ENCODE assay signal across 29 cellular contexts in the genomic region with DNA sequence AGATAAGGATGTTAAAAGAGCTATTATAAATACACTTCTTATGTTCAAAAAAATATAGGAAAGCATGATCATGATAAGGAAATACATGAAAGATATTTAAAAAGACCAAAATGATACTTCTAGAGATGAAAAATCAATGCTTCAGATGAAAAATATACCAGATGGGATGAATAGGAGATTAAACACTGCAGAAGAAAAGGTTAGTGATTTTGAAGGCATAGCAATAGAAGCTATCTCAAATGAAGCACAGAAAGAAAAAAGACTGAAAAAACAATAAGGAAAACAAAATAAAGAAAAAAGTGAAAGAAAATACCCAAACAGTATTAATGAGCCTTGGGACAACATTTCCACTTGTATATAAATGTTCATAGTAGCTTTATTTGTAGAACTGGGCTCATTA.
"Had no signal": no experiment of that assay in that cellular context is flagged by ENCODE, and none has a peak within 500 bp of the region (broad histone marks: within the 10 kb centered on the region; RNA-seq: fewer than 3 reads in every experiment).

No MANE protein-coding gene starts in this region.

- H3K36me3 Mint-ChIP-seq: stimulated activated effector memory CD8-positive, alpha-beta T cell treated with anti-CD3 and anti-CD28 coated beads, Interleukin-12 subunit alpha, Interleukin-12 subunit beta, amount 100 ng/mL, for 72 hours; stimulated activated memory B cell treated with anti-CD40 and anti-IgM and Interleukin-4, amounts not matched to agents 10 μg/mL and 1 μg/mL and 100 μg/mL, for 72 hours; stimulated activated naive B cell treated with anti-CD40 and anti-IgM and Interleukin-4, amounts not matched to agents 10 μg/mL and 1 μg/mL and 100 μg/mL, for 72 hours; type B pancreatic cell had no signal

- H3K4me3 ChIP-seq: stomach, suprapubic skin, testis, thoracic aorta, thyroid gland, tibial artery, tibial nerve, transverse colon, upper lobe of left lung, upper lobe of right lung, uterus, vagina had no signal

- ATAC-seq: stimulated activated effector memory CD8-positive, alpha-beta T cell treated with anti-CD3 and anti-CD28 coated beads, Interleukin-12 subunit alpha, Interleukin-12 subunit beta, amount 100 ng/mL, for 72 hours; stimulated activated memory B cell treated with anti-CD40 and anti-IgM and Interleukin-4, amounts not matched to agents 10 μg/mL and 1 μg/mL and 100 μg/mL, for 72 hours; stimulated activated naive B cell treated with anti-CD40 and anti-IgM and Interleukin-4, amounts not matched to agents 10 μg/mL and 1 μg/mL and 100 μg/mL, for 72 hours; stimulated activated naive CD8-positive, alpha-beta T cell treated with anti-CD3 and anti-CD28 coated beads, Interleukin-15, amount 100 ng/mL, for 72 hours; stimulated activated naive CD8-positive, alpha-beta T cell treated with anti-CD3 and anti-CD28 coated beads, Interleukin-15, Interleukin-2, amounts not matched to agents 100 U/mL and 50 U/mL, for 24 hours; upper lobe of right lung had no signal

- H3K4me3 Mint-ChIP-seq: stimulated activated effector memory CD8-positive, alpha-beta T cell treated with anti-CD3 and anti-CD28 coated beads, Interleukin-12 subunit alpha, Interleukin-12 subunit beta, amount 100 ng/mL, for 72 hours; stimulated activated memory B cell treated with anti-CD40 and anti-IgM and Interleukin-4, amounts not matched to agents 10 μg/mL and 1 μg/mL and 100 μg/mL, for 72 hours; stimulated activated naive B cell treated with anti-CD40 and anti-IgM and Interleukin-4, amounts not matched to agents 10 μg/mL and 1 μg/mL and 100 μg/mL, for 72 hours; stimulated activated naive CD8-positive, alpha-beta T cell treated with anti-CD3 and anti-CD28 coated beads, Interleukin-15, amount 100 ng/mL, for 72 hours; stimulated activated naive CD8-positive, alpha-beta T cell treated with anti-CD3 and anti-CD28 coated beads, Interleukin-15, Interleukin-2, amounts not matched to agents 100 ng/mL and 50 ng/mL, for 24 hours; type B pancreatic cell had no signal

- H3K27ac ChIP-seq: stomach, suprapubic skin, testis, thoracic aorta, thyroid gland, tibial artery, tibial nerve, transverse colon, upper lobe of left lung, upper lobe of right lung, uterus, vagina had no signal

- H3K9me3 ChIP-seq: suprapubic skin, testis, thoracic aorta, thyroid gland, upper lobe of left lung, upper lobe of right lung, uterus, vagina had no signal

- H3K36me3 ChIP-seq: stomach, suprapubic skin, thoracic aorta, thyroid gland, tibial artery, tibial nerve, transverse colon, upper lobe of left lung, upper lobe of right lung, uterus, vagina had no signal

- H3K4me1 Mint-ChIP-seq: stimulated activated effector memory CD8-positive, alpha-beta T cell treated with anti-CD3 and anti-CD28 coated beads, Interleukin-12 subunit alpha, Interleukin-12 subunit beta, amount 100 ng/mL, for 72 hours; stimulated activated memory B cell treated with anti-CD40 and anti-IgM and Interleukin-4, amounts not matched to agents 10 μg/mL and 1 μg/mL and 100 μg/mL, for 72 hours; stimulated activated naive B cell treated with anti-CD40 and anti-IgM and Interleukin-4, amounts not matched to agents 10 μg/mL and 1 μg/mL and 100 μg/mL, for 72 hours; stimulated activated naive CD8-positive, alpha-beta T cell treated with anti-CD3 and anti-CD28 coated beads, Interleukin-15, amount 100 ng/mL, for 72 hours had no signal

- FAIRE-seq: urothelium cell line had no signal

- H3K27me3 Mint-ChIP-seq: stimulated activated memory B cell treated with anti-CD40 and anti-IgM and Interleukin-4, amounts not matched to agents 10 μg/mL and 1 μg/mL and 100 μg/mL, for 72 hours; stimulated activated naive B cell treated with anti-CD40 and anti-IgM and Interleukin-4, amounts not matched to agents 10 μg/mL and 1 μg/mL and 100 μg/mL, for 72 hours; stimulated activated naive CD8-positive, alpha-beta T cell treated with anti-CD3 and anti-CD28 coated beads, Interleukin-15, amount 100 ng/mL, for 72 hours; stimulated activated naive CD8-positive, alpha-beta T cell treated with anti-CD3 and anti-CD28 coated beads, Interleukin-15, Interleukin-2, amounts not matched to agents 100 ng/mL and 50 ng/mL, for 24 hours; type B pancreatic cell had no signal

- H3K4me1 ChIP-seq: stomach, suprapubic skin, testis, tibial artery, tibial nerve, transverse colon, upper lobe of left lung, upper lobe of right lung, uterus, vagina had no signal

- DNase-seq: stimulated activated CD4-positive, alpha-beta T cell treated with anti-CD3 and anti-CD28 coated beads, Interleukin-2, amount 100 ng/mL, for 48 hours; stimulated activated CD4-positive, alpha-beta T cell treated with anti-CD3 and anti-CD28 coated beads, Interleukin-4, amount 100 ng/mL, for 1 hour; stimulated activated CD4-positive, alpha-beta T cell treated with anti-CD3 and anti-CD28 coated beads, Interleukin-4, amount 100 ng/mL, for 24 hours; stimulated activated CD4-positive, alpha-beta T cell treated with anti-CD3 and anti-CD28 coated beads, Interleukin-4, amount 100 ng/mL, for 4 hours; stimulated activated CD8-positive, alpha-beta memory T cell treated with anti-CD3 and anti-CD28 coated beads, Interleukin-4, amount 100 ng/mL, for 48 hours; stimulated activated naive B cell treated with anti-CD40 and anti-IgM and Interleukin-4, amounts not matched to agents 10 μg/mL and 1 μg/mL and 100 μg/mL, for 72 hours; stimulated activated naive CD4-positive, alpha-beta T cell; stimulated activated naive CD4-positive, alpha-beta T cell treated with Interleukin-2 at 50 U/mL for 16 hours; stimulated activated naive CD8-positive, alpha-beta T cell treated with anti-CD3 and anti-CD28 coated beads, Interleukin-15, amount 100 ng/mL, for 72 hours; stimulated activated naive CD8-positive, alpha-beta T cell treated with anti-CD3 and anti-CD28 coated beads, Interleukin-15, Interleukin-2, amounts not matched to agents 100 U/mL and 50 U/mL, for 24 hours; stomach; substantia nigra; testis; thyroid gland; tibial artery; transverse colon; trophoblast cell; upper lobe of left lung; upper lobe of right lung; uterus had no signal

- H3K27me3 ChIP-seq: stomach, suprapubic skin, testis, thyroid gland, tibial artery, tibial nerve, transverse colon, upper lobe of left lung, upper lobe of right lung, uterus, vagina had no signal

- H3K27ac Mint-ChIP-seq: stimulated activated effector memory CD8-positive, alpha-beta T cell treated with anti-CD3 and anti-CD28 coated beads, Interleukin-12 subunit alpha, Interleukin-12 subunit beta, amount 100 ng/mL, for 72 hours; stimulated activated memory B cell treated with anti-CD40 and anti-IgM and Interleukin-4, amounts not matched to agents 10 μg/mL and 1 μg/mL and 100 μg/mL, for 72 hours; stimulated activated naive B cell treated with anti-CD40 and anti-IgM and Interleukin-4, amounts not matched to agents 10 μg/mL and 1 μg/mL and 100 μg/mL, for 72 hours; stimulated activated naive CD8-positive, alpha-beta T cell treated with anti-CD3 and anti-CD28 coated beads, Interleukin-15, Interleukin-2, amounts not matched to agents 100 ng/mL and 50 ng/mL, for 24 hours; type B pancreatic cell had no signal
